In genomic region chr4:176791591-176792347, GRCh38 we compare ENCODE assay signal across 8 cellular contexts. TPM values are rescaled to one million over a fixed set of nuclear protein-coding genes. Genes with fewer than 3 reads are reported as not detected.
DNase-seq lines count a peak whose midpoint lies in the region; TF ChIP-seq lines count a peak whose summit lies in the region.

No MANE protein-coding gene starts in this region.

- TF ChIP-seq RAD21 in Ishikawa (IDR thresholded peaks at IDR 0.05; ENCODE audit: low read depth): no peak

- peaks cover 7% of the 10 kb centered on the region for H3K4me1 Mint-ChIP-seq in endothelial cell (ENCODE audit: unreplicated experiment)

- DNase-seq in activated CD8-positive, alpha-beta memory T cell treated with anti-CD3 and anti-CD28 coated beads, Interleukin-2, amount 50 U/mL, for 48 hours: peak; percentile 50
- no peak for DNase-seq in activated CD8-positive, alpha-beta memory T cell treated with anti-CD3 and anti-CD28 coated beads for 24 hours
- DNase-seq in endothelial cell (ENCODE audit: low spot score): peak; percentile 43
- DNase-seq in myocyte (ENCODE audit: low read depth): peak; percentile 77
- DNase-seq in mesenteric fat pad (ENCODE audit: low spot score): no peak
- DNase-seq in NCI-H524 treated with DMSO at 0.1 percent for 48 hours (lab: John Stamatoyannopoulos, UW): no peak
- no peak for DNase-seq in NCI-H1436 treated with DMSO at 0.1 percent for 48 hours (lab: John Stamatoyannopoulos, UW)

- H3K27me3 Mint-ChIP-seq in endothelial cell (ENCODE audit: unreplicated experiment): peaks cover 15% of the 10 kb centered on the region

- no peaks in the 10 kb centered on the region for H3K36me3 Mint-ChIP-seq in endothelial cell (ENCODE audit: low read depth, unreplicated experiment)

- H3K4me3 Mint-ChIP-seq in endothelial cell (ENCODE audit: unreplicated experiment): peak overlapping the region; percentile 85

- H3K27ac Mint-ChIP-seq in endothelial cell (ENCODE audit: unreplicated experiment): no peak overlapping the region

- TF ChIP-seq CTCF in endothelial cell (IDR thresholded peaks at IDR 0.05; ENCODE audit: unreplicated experiment): no peak

- no peak for TF ChIP-seq EP300 in Ishikawa (IDR thresholded peaks at IDR 0.05; ENCODE audit: borderline replicate concordance)

- H3K9me3 Mint-ChIP-seq in endothelial cell (ENCODE audit: unreplicated experiment): no peaks in the 10 kb centered on the region

TF ChIP-seq in Ishikawa, 13 proteins besides CTCF, POLR2A, EP300 and RAD21:
- no peak for TF ChIP-seq TAF1 (IDR thresholded peaks at IDR 0.05; ENCODE audit: low read depth)
- TF ChIP-seq ZBTB7A (IDR thresholded peaks at IDR 0.05; ENCODE audit: low read depth): 0 out of 2 replicates have a peak, but pooled peaks have one; percentile 37
- TF ChIP-seq TCF12 (IDR thresholded peaks at IDR 0.05; ENCODE audit: low read depth): no peak
- no peak for TF ChIP-seq REST (IDR thresholded peaks at IDR 0.05; ENCODE audit: low read depth)
- TF ChIP-seq, protein P1, sequence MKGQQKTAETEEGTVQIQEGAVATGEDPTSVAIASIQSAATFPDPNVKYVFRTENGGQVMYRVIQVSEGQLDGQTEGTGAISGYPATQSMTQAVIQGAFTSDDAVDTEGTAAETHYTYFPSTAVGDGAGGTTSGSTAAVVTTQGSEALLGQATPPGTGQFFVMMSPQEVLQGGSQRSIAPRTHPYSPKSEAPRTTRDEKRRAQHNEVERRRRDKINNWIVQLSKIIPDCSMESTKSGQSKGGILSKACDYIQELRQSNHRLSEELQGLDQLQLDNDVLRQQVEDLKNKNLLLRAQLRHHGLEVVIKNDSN (IDR thresholded peaks at IDR 0.05): no peak
- TF ChIP-seq CEBPB (IDR thresholded peaks at IDR 0.05): no peak

RNA-seq across cellular contexts. Expression of gene VEGFC, which starts 1.0 kb away (rescaled TPM):
- total RNA-seq in endothelial cell (ENCODE audit: unreplicated experiment): 0.92 TPM
- 8.1 and 13.0 TPM in 2 replicates for total RNA-seq in myocyte
- 13.4 TPM for polyA plus RNA-seq in myocyte (2012)
- 27.6 TPM for total RNA-seq in mesenteric fat pad

Comparison
In these comparisons a context has a peak if more than half of its experiments do, and no peak if none do; other contexts are left out.
1. DNase-seq: peak in activated CD8-positive, alpha-beta memory T cell treated with anti-CD3 and anti-CD28 coated beads, Interleukin-2, amount 50 U/mL, for 48 hours (single experiment), endothelial cell (single experiment) and myocyte (single experiment); none in activated CD8-positive, alpha-beta memory T cell treated with anti-CD3 and anti-CD28 coated beads for 24 hours (single experiment), mesenteric fat pad (single experiment), NCI-H524 treated with DMSO at 0.1 percent for 48 hours (single experiment) and NCI-H1436 treated with DMSO at 0.1 percent for 48 hours (single experiment).